ENCODE assay signal across 1 cellular context in the genomic region with DNA sequence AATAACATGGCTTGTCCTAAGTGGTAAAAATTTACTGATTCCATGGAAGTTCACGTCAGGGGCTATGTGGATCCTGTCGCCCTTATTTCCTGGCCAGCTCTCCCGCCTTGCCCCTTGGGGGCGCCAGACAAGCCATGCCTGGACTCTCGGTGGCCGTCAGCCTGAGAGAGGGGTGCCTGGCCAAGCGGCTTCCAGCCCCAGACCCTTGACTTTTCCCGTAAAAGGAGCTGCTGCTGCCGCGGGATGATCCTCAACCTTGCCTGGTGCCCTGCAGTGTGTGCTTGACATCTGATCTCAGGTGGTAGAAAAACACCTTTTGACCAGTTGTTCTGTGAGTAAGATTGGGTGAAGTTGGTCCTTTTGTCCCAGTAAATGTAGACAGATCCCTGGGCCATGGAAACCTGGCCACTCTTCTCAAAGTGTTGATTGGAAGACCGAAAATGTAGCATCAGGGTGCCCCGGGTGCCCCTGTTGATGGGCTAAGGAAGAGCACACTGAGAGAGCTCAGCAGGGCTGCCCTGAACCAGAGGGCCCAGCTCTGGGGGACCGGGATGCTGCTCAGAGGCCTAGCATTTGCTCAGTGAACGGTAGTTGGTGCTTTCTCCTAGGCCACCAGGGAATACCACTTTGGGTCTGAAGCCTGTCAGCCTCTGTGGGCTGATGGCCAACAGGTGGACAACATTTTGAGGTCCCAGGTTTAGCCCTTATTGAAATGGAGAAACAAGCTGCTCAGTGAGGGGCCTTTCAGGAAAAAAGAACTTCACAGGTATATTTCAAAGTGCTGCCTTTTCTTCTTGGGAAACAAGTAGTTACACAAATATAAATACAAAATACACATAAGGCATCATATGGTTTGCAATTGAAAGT.
TF ChIP-seq lines count a peak whose summit lies in the region.

No MANE protein-coding gene starts in this region.

TF ChIP-seq in HepG2, 621 proteins besides CTCF, POLR2A, EP300 and RAD21 (continued from another document):
- TF ChIP-seq, protein P1, sequence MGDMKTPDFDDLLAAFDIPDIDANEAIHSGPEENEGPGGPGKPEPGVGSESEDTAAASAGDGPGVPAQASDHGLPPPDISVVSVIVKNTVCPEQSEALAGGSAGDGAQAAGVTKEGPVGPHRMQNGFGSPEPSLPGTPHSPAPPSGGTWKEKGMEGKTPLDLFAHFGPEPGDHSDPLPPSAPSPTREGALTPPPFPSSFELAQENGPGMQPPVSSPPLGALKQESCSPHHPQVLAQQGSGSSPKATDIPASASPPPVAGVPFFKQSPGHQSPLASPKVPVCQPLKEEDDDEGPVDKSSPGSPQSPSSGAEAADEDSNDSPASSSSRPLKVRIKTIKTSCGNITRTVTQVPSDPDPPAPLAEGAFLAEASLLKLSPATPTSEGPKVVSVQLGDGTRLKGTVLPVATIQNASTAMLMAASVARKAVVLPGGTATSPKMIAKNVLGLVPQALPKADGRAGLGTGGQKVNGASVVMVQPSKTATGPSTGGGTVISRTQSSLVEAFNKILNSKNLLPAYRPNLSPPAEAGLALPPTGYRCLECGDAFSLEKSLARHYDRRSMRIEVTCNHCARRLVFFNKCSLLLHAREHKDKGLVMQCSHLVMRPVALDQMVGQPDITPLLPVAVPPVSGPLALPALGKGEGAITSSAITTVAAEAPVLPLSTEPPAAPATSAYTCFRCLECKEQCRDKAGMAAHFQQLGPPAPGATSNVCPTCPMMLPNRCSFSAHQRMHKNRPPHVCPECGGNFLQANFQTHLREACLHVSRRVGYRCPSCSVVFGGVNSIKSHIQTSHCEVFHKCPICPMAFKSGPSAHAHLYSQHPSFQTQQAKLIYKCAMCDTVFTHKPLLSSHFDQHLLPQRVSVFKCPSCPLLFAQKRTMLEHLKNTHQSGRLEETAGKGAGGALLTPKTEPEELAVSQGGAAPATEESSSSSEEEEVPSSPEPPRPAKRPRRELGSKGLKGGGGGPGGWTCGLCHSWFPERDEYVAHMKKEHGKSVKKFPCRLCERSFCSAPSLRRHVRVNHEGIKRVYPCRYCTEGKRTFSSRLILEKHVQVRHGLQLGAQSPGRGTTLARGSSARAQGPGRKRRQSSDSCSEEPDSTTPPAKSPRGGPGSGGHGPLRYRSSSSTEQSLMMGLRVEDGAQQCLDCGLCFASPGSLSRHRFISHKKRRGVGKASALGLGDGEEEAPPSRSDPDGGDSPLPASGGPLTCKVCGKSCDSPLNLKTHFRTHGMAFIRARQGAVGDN (CRISPR knock-in tag; IDR thresholded peaks at IDR 0.05): peak; percentile 29; the same call in 1 of the 2 replicates
- no peak for TF ChIP-seq HCFC1 (IDR thresholded peaks at IDR 0.05; ENCODE audit: low read depth, low read length)
